Comparison of ENCODE assay signal across 1 cellular context in the genomic region with DNA sequence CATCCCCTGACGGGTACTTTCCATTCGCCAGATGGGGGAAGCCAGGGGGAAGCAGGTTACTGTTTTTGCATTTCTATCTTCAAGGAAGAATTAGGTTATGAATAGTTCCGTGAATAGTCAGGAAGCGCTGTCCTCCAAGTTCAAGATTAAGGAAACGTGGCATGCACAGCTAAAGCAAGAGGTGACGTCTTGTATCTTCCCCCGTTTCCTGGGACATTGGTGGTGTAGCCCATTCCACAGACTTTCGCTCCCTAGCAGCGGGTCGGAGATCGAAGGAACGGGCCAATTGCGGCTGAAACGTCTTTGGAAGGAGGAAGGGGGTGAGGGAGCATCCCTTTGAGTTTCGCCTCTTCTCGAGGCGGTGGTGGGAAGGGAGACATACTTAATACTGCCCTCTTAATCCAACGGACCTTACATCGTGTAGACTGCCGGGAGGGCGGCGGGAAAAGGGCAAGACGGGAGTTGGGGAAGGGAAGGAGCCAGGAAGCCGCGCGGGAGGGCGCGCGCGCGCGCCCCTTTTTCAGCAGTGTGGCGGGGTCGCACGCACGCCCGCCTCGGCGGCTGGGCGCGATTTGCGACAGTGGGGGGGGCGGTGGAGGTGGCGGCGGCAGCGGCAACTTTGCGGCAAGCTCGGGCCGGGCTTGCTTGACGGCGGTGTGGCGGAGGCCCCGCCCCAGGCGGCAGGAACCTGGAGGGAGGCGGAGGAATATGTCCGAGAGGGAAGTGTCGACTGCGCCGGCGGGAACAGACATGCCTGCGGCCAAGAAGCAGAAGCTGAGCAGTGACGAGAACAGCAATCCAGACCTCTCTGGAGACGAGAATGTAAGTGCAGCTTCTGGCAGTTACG.
TF ChIP-seq lines count a peak whose summit lies in the region.

A gene with protein sequence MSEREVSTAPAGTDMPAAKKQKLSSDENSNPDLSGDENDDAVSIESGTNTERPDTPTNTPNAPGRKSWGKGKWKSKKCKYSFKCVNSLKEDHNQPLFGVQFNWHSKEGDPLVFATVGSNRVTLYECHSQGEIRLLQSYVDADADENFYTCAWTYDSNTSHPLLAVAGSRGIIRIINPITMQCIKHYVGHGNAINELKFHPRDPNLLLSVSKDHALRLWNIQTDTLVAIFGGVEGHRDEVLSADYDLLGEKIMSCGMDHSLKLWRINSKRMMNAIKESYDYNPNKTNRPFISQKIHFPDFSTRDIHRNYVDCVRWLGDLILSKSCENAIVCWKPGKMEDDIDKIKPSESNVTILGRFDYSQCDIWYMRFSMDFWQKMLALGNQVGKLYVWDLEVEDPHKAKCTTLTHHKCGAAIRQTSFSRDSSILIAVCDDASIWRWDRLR (plus strand): TSS at position 232 of the 847 bp plus-strand sequence. CDS start 477 bp downstream, at position 709.

TF ChIP-seq in HEK293, 187 proteins besides CTCF, POLR2A, EP300 and RAD21 (continued from another document):
- TF ChIP-seq, protein P1, sequence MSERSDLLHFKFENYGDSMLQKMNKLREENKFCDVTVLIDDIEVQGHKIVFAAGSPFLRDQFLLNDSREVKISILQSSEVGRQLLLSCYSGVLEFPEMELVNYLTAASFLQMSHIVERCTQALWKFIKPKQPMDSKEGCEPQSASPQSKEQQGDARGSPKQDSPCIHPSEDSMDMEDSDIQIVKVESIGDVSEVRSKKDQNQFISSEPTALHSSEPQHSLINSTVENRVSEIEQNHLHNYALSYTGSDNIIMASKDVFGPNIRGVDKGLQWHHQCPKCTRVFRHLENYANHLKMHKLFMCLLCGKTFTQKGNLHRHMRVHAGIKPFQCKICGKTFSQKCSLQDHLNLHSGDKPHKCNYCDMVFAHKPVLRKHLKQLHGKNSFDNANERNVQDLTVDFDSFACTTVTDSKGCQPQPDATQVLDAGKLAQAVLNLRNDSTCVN (tag by site-specific recombination; optimal IDR thresholded peaks at IDR 0.05) = peak; percentile 97
- TF ChIP-seq BCL11B (tag by site-specific recombination; IDR thresholded peaks at IDR 0.05; ENCODE audit: low read depth) (no peak), ZNF654 (tag by site-specific recombination; IDR thresholded peaks at IDR 0.05; ENCODE audit: low read depth) (no peak), ZNF529 (tag by site-specific recombination; IDR thresholded peaks at IDR 0.05; ENCODE audit: insufficient replicate concordance) (no peak), ZNF677 (tag by site-specific recombination; IDR thresholded peaks at IDR 0.05) (no peak), FEZF1 (tag by site-specific recombination; IDR thresholded peaks at IDR 0.05) (peak; percentile 58; the same call in 1 of the 2 replicates)
- TF ChIP-seq, protein P2, sequence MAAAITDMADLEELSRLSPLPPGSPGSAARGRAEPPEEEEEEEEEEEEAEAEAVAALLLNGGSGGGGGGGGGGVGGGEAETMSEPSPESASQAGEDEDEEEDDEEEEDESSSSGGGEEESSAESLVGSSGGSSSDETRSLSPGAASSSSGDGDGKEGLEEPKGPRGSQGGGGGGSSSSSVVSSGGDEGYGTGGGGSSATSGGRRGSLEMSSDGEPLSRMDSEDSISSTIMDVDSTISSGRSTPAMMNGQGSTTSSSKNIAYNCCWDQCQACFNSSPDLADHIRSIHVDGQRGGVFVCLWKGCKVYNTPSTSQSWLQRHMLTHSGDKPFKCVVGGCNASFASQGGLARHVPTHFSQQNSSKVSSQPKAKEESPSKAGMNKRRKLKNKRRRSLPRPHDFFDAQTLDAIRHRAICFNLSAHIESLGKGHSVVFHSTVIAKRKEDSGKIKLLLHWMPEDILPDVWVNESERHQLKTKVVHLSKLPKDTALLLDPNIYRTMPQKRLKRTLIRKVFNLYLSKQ (tag by site-specific recombination; IDR thresholded peaks at IDR 0.05; ENCODE audit: borderline replicate concordance) = no peak
- TF ChIP-seq, protein P3, sequence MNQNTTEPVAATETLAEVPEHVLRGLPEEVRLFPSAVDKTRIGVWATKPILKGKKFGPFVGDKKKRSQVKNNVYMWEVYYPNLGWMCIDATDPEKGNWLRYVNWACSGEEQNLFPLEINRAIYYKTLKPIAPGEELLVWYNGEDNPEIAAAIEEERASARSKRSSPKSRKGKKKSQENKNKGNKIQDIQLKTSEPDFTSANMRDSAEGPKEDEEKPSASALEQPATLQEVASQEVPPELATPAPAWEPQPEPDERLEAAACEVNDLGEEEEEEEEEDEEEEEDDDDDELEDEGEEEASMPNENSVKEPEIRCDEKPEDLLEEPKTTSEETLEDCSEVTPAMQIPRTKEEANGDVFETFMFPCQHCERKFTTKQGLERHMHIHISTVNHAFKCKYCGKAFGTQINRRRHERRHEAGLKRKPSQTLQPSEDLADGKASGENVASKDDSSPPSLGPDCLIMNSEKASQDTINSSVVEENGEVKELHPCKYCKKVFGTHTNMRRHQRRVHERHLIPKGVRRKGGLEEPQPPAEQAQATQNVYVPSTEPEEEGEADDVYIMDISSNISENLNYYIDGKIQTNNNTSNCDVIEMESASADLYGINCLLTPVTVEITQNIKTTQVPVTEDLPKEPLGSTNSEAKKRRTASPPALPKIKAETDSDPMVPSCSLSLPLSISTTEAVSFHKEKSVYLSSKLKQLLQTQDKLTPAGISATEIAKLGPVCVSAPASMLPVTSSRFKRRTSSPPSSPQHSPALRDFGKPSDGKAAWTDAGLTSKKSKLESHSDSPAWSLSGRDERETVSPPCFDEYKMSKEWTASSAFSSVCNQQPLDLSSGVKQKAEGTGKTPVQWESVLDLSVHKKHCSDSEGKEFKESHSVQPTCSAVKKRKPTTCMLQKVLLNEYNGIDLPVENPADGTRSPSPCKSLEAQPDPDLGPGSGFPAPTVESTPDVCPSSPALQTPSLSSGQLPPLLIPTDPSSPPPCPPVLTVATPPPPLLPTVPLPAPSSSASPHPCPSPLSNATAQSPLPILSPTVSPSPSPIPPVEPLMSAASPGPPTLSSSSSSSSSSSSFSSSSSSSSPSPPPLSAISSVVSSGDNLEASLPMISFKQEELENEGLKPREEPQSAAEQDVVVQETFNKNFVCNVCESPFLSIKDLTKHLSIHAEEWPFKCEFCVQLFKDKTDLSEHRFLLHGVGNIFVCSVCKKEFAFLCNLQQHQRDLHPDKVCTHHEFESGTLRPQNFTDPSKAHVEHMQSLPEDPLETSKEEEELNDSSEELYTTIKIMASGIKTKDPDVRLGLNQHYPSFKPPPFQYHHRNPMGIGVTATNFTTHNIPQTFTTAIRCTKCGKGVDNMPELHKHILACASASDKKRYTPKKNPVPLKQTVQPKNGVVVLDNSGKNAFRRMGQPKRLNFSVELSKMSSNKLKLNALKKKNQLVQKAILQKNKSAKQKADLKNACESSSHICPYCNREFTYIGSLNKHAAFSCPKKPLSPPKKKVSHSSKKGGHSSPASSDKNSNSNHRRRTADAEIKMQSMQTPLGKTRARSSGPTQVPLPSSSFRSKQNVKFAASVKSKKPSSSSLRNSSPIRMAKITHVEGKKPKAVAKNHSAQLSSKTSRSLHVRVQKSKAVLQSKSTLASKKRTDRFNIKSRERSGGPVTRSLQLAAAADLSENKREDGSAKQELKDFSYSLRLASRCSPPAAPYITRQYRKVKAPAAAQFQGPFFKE (tag by site-specific recombination; IDR thresholded peaks at IDR 0.05; ENCODE audit: borderline replicate concordance) = no peak
- TF ChIP-seq, protein P4, sequence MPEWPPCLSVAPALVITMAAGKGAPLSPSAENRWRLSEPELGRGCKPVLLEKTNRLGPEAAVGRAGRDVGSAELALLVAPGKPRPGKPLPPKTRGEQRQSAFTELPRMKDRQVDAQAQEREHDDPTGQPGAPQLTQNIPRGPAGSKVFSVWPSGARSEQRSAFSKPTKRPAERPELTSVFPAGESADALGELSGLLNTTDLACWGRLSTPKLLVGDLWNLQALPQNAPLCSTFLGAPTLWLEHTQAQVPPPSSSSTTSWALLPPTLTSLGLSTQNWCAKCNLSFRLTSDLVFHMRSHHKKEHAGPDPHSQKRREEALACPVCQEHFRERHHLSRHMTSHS (tag by site-specific recombination; IDR thresholded peaks at IDR 0.05) = no peak
TF ChIP-seq in HEK293: peak in this region for 56.
